In the genomic region with DNA sequence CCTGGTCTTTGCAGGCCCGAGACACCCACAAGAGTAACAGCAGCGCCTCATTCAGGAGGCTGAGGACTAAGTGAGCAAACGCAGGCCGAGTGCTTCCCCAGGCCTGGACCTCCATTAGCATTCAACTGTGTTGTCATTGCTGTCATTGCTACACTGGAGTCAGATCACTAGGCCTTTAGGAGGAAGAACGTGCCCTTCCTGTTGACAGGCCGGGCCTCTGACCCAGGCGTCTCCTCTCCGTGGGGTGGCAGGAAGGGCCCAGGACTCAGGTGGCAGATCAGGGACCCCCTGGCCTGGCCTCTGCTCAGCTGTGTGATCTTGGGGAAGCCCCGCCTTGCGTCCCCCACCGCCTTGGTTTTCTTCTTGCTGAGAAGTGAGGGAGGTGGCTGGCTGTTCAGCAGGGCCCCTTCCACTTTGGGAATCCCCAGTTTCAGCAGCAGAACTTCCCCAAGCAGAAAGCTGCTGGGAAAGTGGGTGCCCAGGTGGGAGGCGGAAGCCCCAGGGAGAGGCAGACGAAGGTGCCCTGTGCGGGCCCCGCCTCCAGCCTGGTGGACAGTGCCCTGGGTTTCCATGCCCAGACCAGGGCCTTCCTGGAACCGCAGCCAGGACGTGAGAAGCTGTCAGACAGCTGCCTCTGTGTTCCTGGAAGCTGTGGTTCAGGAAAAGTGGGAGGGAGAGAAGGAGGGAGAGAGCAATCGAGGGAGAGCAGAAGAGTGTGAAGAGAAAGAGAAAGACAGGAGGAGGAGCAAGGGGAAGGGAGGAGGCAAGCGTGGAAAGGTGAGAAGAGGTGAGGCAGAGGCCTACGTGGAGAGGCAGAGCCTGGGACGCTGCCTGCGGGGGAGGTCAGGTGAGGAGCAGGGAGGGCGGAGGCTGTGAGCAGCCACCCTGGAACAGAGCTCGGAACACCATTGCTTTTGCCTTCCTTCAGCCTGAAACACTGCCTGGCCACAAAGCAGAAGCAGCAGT, we compare ENCODE assay signal across 8 cellular contexts. TPM values are rescaled to one million over a fixed set of nuclear protein-coding genes. Genes with fewer than 3 reads are reported as not detected.
DNase-seq lines count a peak whose midpoint lies in the region; ATAC-seq and TF ChIP-seq lines count a peak whose summit lies in the region.

No MANE protein-coding gene starts in this region.

- H3K27ac Mint-ChIP-seq in effector memory CD8-positive, alpha-beta T cell = peak overlapping the region; percentile 99 to 100

- peaks cover 30 to 32% of the 10 kb centered on the region in 2 donors for H3K4me1 Mint-ChIP-seq in effector memory CD8-positive, alpha-beta T cell (ENCODE audit: low read depth in 2 of 2)

- H3K4me3 ChIP-seq in HCT116 (replicated peaks in 1 of 2; ENCODE audit: low read depth in 1 of 2, low read length in 2 of 2) (no peak overlapping the region), retinal pigment epithelial cell (ENCODE audit: low read length) (no peak overlapping the region)

- peak overlapping the region; percentile 80 to 82 for H3K4me3 Mint-ChIP-seq in effector memory CD8-positive, alpha-beta T cell

- no peaks in the 10 kb centered on the region; a peak in 1 of 4 replicates for H3K4me1 ChIP-seq in HCT116 (ENCODE audit: control insufficient read depth in 1 of 2, insufficient read depth in 2 of 2, low read length in 2 of 2)

- no peaks in the 10 kb centered on the region for H4K20me1 ChIP-seq in HCT116 (ENCODE audit: insufficient read depth)

- H3K9me3 Mint-ChIP-seq in effector memory CD8-positive, alpha-beta T cell = no peaks in the 10 kb centered on the region

- TF ChIP-seq CTCF in GM10248 (IDR thresholded peaks at IDR 0.05; ENCODE audit: control extremely low read depth, extremely low read depth, low read depth, missing control alignments) (no peak), HCT116 (IDR thresholded peaks at IDR 0.05 in 2 of 3, conservative IDR thresholded peaks at IDR 0.05 in 1 of 3; ENCODE audit: borderline replicate concordance in 1 of 3, insufficient read depth in 1 of 3, low read depth in 2 of 3, low read length in 2 of 3) (no peak), retinal pigment epithelial cell (conservative IDR thresholded peaks at IDR 0.05; ENCODE audit: low read depth, low read length) (peak; percentile 14)

- intact Hi-C loops in HCT116 (cut with micrococcal nuclease) = no loop called here

- H3K9me3 ChIP-seq in HCT116 (ENCODE audit: control insufficient read depth in 1 of 2, insufficient read depth in 1 of 2, low read depth in 1 of 2, low read length in 2 of 2) = no peaks in the 10 kb centered on the region

- no peak for ATAC-seq in HCT116
- ATAC-seq in effector memory CD8-positive, alpha-beta T cell (replicated peaks) = peak; percentile 63

- H3K27ac ChIP-seq in HCT116 (ENCODE audit: low read depth, low read length) = no peak overlapping the region

- H3K36me3 ChIP-seq in HCT116 (ENCODE audit: control insufficient read depth in 1 of 2, insufficient read depth in 2 of 2, low read length in 2 of 2) = no peaks in the 10 kb centered on the region

- RAD21 ChIA-PET in HCT116 (lab: Charles Lee; ENCODE audit: low non-redundant PET in 1 of 2, low total read pairs in 2 of 2, uncharacterized antibody in 2 of 2, unreplicated experiment in 2 of 2) = no interaction called here

- no peaks in the 10 kb centered on the region for H3K27me3 ChIP-seq in HCT116 (ENCODE audit: insufficient read depth, low read length)

- DNase-seq in GM10248 (ENCODE audit: extremely low spot score) = peak; percentile 60
- no peak for DNase-seq in HCT116 (ENCODE audit: low read depth, low spot score)
- peak in 4 of 5 experiments; percentile 28 to 73 (median 50) for DNase-seq in T-helper 2 cell
- peak; percentile 34 to 49 (median 38) for DNase-seq in effector memory CD8-positive, alpha-beta T cell
- no peak for DNase-seq in retinal pigment epithelial cell (ENCODE audit: low read depth)
- no peak for DNase-seq in RPMI8226
- no peak for DNase-seq in DMS 273 treated with DMSO at 0.1 percent for 48 hours (lab: John Stamatoyannopoulos, UW)
- no peak for DNase-seq in NCI-H345 treated with DMSO at 0.1 percent for 48 hours (lab: John Stamatoyannopoulos, UW; ENCODE audit: unreplicated experiment)

- H2AFZ ChIP-seq in HCT116 (ENCODE audit: low read depth, low read length, poor library complexity, severe bottlenecking) = no peak overlapping the region

- no peak overlapping the region for H3K4me2 ChIP-seq in HCT116 (ENCODE audit: low read length)

- H3K9ac ChIP-seq in HCT116 (ENCODE audit: low read length) = no peak overlapping the region

- TF ChIP-seq POLR2A in HCT116 (IDR thresholded peaks at IDR 0.05; ENCODE audit: borderline replicate concordance, extremely low read depth, insufficient read depth, insufficient read length) = no peak

- peaks cover 11% of the 10 kb centered on the region for H3K36me3 Mint-ChIP-seq in effector memory CD8-positive, alpha-beta T cell (ENCODE audit: insufficient read depth)

- TF ChIP-seq RAD21 in HCT116 (IDR thresholded peaks at IDR 0.05; ENCODE audit: low read depth) = no peak

- no peaks in the 10 kb centered on the region for H3K9me2 ChIP-seq in HCT116 (ENCODE audit: insufficient read depth)

- no peaks in the 10 kb centered on the region for H3K79me2 ChIP-seq in HCT116 (ENCODE audit: insufficient read depth, low read length)

- POLR2A ChIA-PET in GM10248 (lab: Yijun Ruan, JAX) = interaction anchor here (0.5 to 1.4 kb wide), 5 partner anchors 13 to 113 kb away, joined by 3 to 5 read pairs (median 4); no protein-coding TSS in a partner anchor
- POLR2A ChIA-PET in HCT116 (lab: Charles Lee) = no interaction called here

- H3K27me3 Mint-ChIP-seq in effector memory CD8-positive, alpha-beta T cell = no peaks in the 10 kb centered on the region

- no TSS peak for BruUV-seq in HCT116 (replicated peaks; lab: Mats Ljungman, UMichigan)

- CTCF ChIA-PET in GM10248 (lab: Yijun Ruan, JAX) = interaction anchor here (1.6 to 12.2 kb wide), 5 partner anchors 11 to 119 kb away, joined by 3 to 195 read pairs (median 7); no protein-coding TSS in a partner anchor
- CTCF ChIA-PET in HCT116 (lab: Charles Lee) = no interaction called here

TF ChIP-seq in HCT116, 20 proteins besides CTCF, POLR2A, EP300 and RAD21:
- no peak for TF ChIP-seq EZH2phosphoT487 (IDR thresholded peaks at IDR 0.05; ENCODE audit: borderline replicate concordance)
- 0 out of 2 replicates have a peak, but pooled peaks have one; percentile 5 for TF ChIP-seq ZFX (IDR thresholded peaks at IDR 0.05)

RNA-seq across cellular contexts. Expression of gene ZDHHC19, which starts 18.9 kb away (rescaled TPM):
- total RNA-seq in HCT116 (2021; ENCODE audit: unreplicated experiment) = not detected
- polyA plus RNA-seq in HCT116 (2012) = not detected in 2 replicates

RNA-seq across cellular contexts. Expression of gene SLC51A, which starts 24.0 kb away (rescaled TPM):
- total RNA-seq in HCT116 (2021; ENCODE audit: unreplicated experiment) = not detected
- 0.94 and 1.5 TPM in 2 replicates for polyA plus RNA-seq in HCT116 (2012)

Comparison
In these comparisons a context has a peak if more than half of its experiments do, and no peak if none do; other contexts are left out.
1. DNase-seq: peak in GM10248 (single experiment), T-helper 2 cell (4 of 5) and effector memory CD8-positive, alpha-beta T cell (3 of 3); none in HCT116 (single experiment), retinal pigment epithelial cell (single experiment), RPMI8226 (single experiment), DMS 273 treated with DMSO at 0.1 percent for 48 hours (single experiment) and NCI-H345 treated with DMSO at 0.1 percent for 48 hours (single experiment).